In the genomic region with DNA sequence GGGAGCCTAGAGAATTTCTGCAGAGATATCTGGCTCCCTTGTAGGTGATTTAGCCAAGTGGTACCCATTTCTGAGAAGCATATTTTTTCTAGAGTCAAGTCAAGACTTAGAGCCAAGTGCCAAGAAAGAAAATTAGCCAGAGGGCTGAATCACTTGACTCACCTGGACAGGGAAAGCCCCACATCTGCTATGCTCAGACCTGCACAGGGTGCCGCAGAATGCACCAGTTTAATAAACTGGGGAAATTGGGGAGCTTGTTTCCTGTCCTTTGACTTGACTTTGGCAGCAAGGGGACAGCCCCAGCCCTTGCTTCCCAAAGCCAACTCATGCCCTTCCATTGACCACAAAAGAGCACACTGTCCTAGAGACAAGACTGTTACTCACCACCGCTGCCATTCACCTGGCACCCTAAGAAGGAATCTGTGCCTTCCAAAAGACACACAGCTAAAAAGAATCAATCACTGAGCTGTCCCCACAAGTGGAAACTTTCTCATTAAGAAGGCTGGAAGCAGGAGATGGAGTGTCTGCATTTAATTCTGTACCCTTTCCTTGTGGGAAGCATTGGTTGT, we compare ENCODE assay signal across 6 cellular contexts. TPM values are rescaled to one million over a fixed set of nuclear protein-coding genes. Genes with fewer than 3 reads are reported as not detected.
"Had no signal": no experiment of that assay in that cellular context is flagged by ENCODE, and none has a peak within 500 bp of the region (broad histone marks: within the 10 kb centered on the region; RNA-seq: fewer than 3 reads in every experiment).

No MANE protein-coding gene starts in this region.

RNA-seq across cellular contexts. Expression of gene NOS2, which starts 28.9 kb away (rescaled TPM):
- total RNA-seq: activated CD4-positive, alpha-beta memory T cell treated with anti-CD3 and anti-CD28 coated beads, Interleukin-2, amount 10 ng/mL, durations not matched to agents 7 days and 5 days; chondrocyte; LHCN-M2; NCI-H460; SJSA1 had no signal
- polyA plus RNA-seq: SK-N-SH had no signal
